ENCODE assay signal across 1 cellular context in the genomic region with DNA sequence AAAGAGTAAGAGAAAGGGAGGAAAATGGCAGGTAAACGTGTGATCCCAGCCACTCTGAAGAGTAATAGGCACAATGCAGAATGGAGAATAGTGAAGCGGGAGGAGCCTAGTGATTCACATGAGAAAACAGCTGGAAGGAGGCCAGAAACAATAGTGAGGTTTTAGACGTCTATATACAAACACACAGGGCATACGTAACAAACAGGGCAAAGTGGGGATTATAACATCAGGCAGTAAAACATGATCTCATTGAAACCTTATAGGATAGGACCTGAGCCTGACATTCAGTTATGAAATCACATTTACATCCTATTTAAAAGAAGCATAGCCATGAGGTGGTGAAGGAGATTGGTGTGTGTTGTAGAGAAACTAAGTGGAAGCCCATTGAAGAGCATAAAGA.
TF ChIP-seq lines count a peak whose summit lies in the region.

No MANE protein-coding gene starts in this region.

TF ChIP-seq in HEK293, 187 proteins besides CTCF, POLR2A, EP300 and RAD21 (continued from another document and continues in another):
- TF ChIP-seq ZNF280C (tag by site-specific recombination; IDR thresholded peaks at IDR 0.05) (no peak), ZNF571 (tag by site-specific recombination; IDR thresholded peaks at IDR 0.05) (no peak), ZBTB44 (tag by site-specific recombination; IDR thresholded peaks at IDR 0.05) (0 out of 2 replicates have a peak, but pooled peaks have one; percentile 33), MEIS1 (CRISPR knock-in tag; IDR thresholded peaks at IDR 0.05; ENCODE audit: borderline replicate concordance) (no peak), ZXDB (tag by site-specific recombination; IDR thresholded peaks at IDR 0.05) (peak; percentile 96), ZNF148 (tag by site-specific recombination; IDR thresholded peaks at IDR 0.05; ENCODE audit: borderline replicate concordance) (no peak), ZBTB21 (tag by site-specific recombination; IDR thresholded peaks at IDR 0.05) (peak; percentile 96), ZNF394 (tag by site-specific recombination; IDR thresholded peaks at IDR 0.05; ENCODE audit: borderline replicate concordance) (peak; percentile 36; the same call in 1 of the 2 replicates), ZNF362 (tag by site-specific recombination; IDR thresholded peaks at IDR 0.05) (no peak), ZNF629 (tag by site-specific recombination; IDR thresholded peaks at IDR 0.05) (peak; percentile 99), GLI2 (tag by site-specific recombination; IDR thresholded peaks at IDR 0.05; ENCODE audit: borderline replicate concordance, low read depth) (peak; percentile 39; the same call in 1 of the 2 replicates), ZNF843 (tag by site-specific recombination; IDR thresholded peaks at IDR 0.05) (peak; percentile 95), ZEB2 (tag by site-specific recombination; IDR thresholded peaks at IDR 0.05) (peak; percentile 80), ZBTB17 (tag by site-specific recombination; IDR thresholded peaks at IDR 0.05) (peak; percentile 80), ZNF398 (tag by site-specific recombination; IDR thresholded peaks at IDR 0.05) (peak; percentile 59; the same call in 1 of the 2 replicates), ZNF146 (tag by site-specific recombination; IDR thresholded peaks at IDR 0.05) (no peak), ZNF423 (tag by site-specific recombination; IDR thresholded peaks at IDR 0.05) (no peak), ZNF707 (tag by site-specific recombination; IDR thresholded peaks at IDR 0.05) (no peak), ZBTB48 (tag by site-specific recombination; IDR thresholded peaks at IDR 0.05) (no peak), FEZF1 (tag by site-specific recombination; IDR thresholded peaks at IDR 0.05) (peak; percentile 89), IKZF3 (tag by site-specific recombination; IDR thresholded peaks at IDR 0.05) (peak; percentile 54; the same call in 1 of the 2 replicates), ZNF24 (tag by site-specific recombination; IDR thresholded peaks at IDR 0.05) (peak; percentile 39; the same call in 1 of the 2 replicates), ZNF335 (tag by site-specific recombination; conservative IDR thresholded peaks at IDR 0.05) (peak; percentile 58), MZF1 (tag by site-specific recombination; IDR thresholded peaks at IDR 0.05; ENCODE audit: borderline replicate concordance) (peak; percentile 98), ZNF621 (tag by site-specific recombination; IDR thresholded peaks at IDR 0.05) (no peak), ZNF157 (tag by site-specific recombination; IDR thresholded peaks at IDR 0.05) (no peak), TCF7L2 (IDR thresholded peaks at IDR 0.05; ENCODE audit: borderline replicate concordance, low read depth, low read length) (no peak), ZNF558 (tag by site-specific recombination; IDR thresholded peaks at IDR 0.05) (peak; percentile 39; the same call in 1 of the 2 replicates)
- TF ChIP-seq, protein P1, sequence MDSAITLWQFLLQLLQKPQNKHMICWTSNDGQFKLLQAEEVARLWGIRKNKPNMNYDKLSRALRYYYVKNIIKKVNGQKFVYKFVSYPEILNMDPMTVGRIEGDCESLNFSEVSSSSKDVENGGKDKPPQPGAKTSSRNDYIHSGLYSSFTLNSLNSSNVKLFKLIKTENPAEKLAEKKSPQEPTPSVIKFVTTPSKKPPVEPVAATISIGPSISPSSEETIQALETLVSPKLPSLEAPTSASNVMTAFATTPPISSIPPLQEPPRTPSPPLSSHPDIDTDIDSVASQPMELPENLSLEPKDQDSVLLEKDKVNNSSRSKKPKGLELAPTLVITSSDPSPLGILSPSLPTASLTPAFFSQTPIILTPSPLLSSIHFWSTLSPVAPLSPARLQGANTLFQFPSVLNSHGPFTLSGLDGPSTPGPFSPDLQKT (IDR thresholded peaks at IDR 0.05; ENCODE audit: borderline replicate concordance, low read depth, low read length) = no peak
- TF ChIP-seq, protein P2, sequence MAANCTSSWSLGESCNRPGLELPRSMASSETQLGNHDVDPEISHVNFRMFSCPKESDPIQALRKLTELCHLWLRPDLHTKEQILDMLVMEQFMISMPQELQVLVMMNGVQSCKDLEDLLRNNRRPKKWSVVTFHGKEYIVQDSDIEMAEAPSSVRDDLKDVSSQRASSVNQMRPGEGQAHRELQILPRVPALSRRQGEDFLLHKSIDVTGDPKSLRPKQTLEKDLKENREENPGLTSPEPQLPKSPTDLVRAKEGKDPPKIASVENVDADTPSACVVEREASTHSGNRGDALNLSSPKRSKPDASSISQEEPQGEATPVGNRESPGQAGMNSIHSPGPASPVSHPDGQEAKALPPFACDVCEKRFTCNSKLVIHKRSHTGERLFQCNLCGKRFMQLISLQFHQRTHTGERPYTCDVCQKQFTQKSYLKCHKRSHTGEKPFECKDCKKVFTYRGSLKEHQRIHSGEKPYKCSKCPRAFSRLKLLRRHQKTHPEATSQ (tag by site-specific recombination; IDR thresholded peaks at IDR 0.05) = no peak
- TF ChIP-seq, protein P3, sequence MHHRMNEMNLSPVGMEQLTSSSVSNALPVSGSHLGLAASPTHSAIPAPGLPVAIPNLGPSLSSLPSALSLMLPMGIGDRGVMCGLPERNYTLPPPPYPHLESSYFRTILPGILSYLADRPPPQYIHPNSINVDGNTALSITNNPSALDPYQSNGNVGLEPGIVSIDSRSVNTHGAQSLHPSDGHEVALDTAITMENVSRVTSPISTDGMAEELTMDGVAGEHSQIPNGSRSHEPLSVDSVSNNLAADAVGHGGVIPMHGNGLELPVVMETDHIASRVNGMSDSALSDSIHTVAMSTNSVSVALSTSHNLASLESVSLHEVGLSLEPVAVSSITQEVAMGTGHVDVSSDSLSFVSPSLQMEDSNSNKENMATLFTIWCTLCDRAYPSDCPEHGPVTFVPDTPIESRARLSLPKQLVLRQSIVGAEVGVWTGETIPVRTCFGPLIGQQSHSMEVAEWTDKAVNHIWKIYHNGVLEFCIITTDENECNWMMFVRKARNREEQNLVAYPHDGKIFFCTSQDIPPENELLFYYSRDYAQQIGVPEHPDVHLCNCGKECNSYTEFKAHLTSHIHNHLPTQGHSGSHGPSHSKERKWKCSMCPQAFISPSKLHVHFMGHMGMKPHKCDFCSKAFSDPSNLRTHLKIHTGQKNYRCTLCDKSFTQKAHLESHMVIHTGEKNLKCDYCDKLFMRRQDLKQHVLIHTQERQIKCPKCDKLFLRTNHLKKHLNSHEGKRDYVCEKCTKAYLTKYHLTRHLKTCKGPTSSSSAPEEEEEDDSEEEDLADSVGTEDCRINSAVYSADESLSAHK (tag by site-specific recombination; IDR thresholded peaks at IDR 0.05) = peak; percentile 87
- TF ChIP-seq, protein P4, sequence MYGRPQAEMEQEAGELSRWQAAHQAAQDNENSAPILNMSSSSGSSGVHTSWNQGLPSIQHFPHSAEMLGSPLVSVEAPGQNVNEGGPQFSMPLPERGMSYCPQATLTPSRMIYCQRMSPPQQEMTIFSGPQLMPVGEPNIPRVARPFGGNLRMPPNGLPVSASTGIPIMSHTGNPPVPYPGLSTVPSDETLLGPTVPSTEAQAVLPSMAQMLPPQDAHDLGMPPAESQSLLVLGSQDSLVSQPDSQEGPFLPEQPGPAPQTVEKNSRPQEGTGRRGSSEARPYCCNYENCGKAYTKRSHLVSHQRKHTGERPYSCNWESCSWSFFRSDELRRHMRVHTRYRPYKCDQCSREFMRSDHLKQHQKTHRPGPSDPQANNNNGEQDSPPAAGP (tag by site-specific recombination; IDR thresholded peaks at IDR 0.05) = peak; percentile 77
- TF ChIP-seq, protein P5, sequence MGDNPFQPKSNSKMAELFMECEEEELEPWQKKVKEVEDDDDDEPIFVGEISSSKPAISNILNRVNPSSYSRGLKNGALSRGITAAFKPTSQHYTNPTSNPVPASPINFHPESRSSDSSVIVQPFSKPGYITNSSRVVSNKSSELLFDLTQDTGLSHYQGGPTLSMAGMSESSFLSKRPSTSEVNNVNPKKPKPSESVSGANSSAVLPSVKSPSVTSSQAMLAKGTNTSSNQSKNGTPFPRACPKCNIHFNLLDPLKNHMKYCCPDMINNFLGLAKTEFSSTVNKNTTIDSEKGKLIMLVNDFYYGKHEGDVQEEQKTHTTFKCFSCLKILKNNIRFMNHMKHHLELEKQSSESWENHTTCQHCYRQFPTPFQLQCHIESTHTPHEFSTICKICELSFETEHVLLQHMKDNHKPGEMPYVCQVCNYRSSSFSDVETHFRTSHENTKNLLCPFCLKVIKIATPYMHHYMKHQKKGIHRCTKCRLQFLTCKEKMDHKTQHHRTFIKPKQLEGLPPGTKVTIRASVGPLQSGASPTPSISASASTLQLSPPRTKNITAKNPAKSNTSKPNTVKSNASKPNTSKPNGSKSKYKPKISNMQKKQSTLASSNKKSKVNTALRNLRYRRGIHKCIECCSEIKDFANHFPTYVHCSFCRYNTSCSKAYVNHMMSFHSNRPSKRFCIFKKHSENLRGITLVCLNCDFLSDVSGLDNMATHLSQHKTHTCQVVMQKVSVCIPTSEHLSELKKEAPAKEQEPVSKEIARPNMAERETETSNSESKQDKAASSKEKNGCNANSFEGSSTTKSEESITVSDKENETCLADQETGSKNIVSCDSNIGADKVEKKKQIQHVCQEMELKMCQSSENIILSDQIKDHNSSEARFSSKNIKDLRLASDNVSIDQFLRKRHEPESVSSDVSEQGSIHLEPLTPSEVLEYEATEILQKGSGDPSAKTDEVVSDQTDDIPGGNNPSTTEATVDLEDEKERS (tag by site-specific recombination; IDR thresholded peaks at IDR 0.05) = no peak
